1 cellular context compared by ENCODE assay signal in genomic region chr12:3097836-3098235, GRCh38.
TF ChIP-seq lines count a peak whose summit lies in the region.

No MANE protein-coding gene starts in this region.

TF ChIP-seq in HepG2, 621 proteins besides CTCF, POLR2A, EP300 and RAD21 (continued from another document and continues in another):
- no peak for TF ChIP-seq ZBTB40 (IDR thresholded peaks at IDR 0.05)
- peak; percentile 58; the same call in 1 of the 2 replicates for TF ChIP-seq ZBTB40 (CRISPR knock-in tag; IDR thresholded peaks at IDR 0.05)
- TF ChIP-seq GATAD2A (CRISPR knock-in tag; IDR thresholded peaks at IDR 0.05), result peak; percentile 79
- TF ChIP-seq LRRFIP1 (CRISPR knock-in tag; conservative IDR thresholded peaks at IDR 0.05), result no peak
- 0 out of 2 replicates have a peak, but pooled peaks have one; percentile 26 for TF ChIP-seq RBFOX2 (IDR thresholded peaks at IDR 0.05; ENCODE audit: low read depth, low read length)
- TF ChIP-seq ZNF441 (CRISPR knock-in tag; IDR thresholded peaks at IDR 0.05; ENCODE audit: borderline replicate concordance), result peak; percentile 83
- TF ChIP-seq ELK4 (CRISPR knock-in tag; IDR thresholded peaks at IDR 0.05; ENCODE audit: borderline replicate concordance), result no peak; the same call in 1 of the 2 replicates
- TF ChIP-seq MZF1 (CRISPR knock-in tag; IDR thresholded peaks at IDR 0.05; ENCODE audit: borderline replicate concordance), result 0 out of 2 replicates have a peak, but pooled peaks have one; percentile 11
- no peak for TF ChIP-seq BCLAF1 (IDR thresholded peaks at IDR 0.05)
- no peak for TF ChIP-seq TFE3 (CRISPR knock-in tag; IDR thresholded peaks at IDR 0.05)
- TF ChIP-seq ZNF331 (CRISPR knock-in tag; IDR thresholded peaks at IDR 0.05), result 0 out of 2 replicates have a peak, but pooled peaks have one; percentile 28
- peak; percentile 73; the same call in 1 of the 2 replicates for TF ChIP-seq ZNF580 (CRISPR knock-in tag; IDR thresholded peaks at IDR 0.05; ENCODE audit: borderline replicate concordance, low read depth)
- peak; percentile 94 for TF ChIP-seq PHF21A (CRISPR knock-in tag; IDR thresholded peaks at IDR 0.05)
- peak; percentile 55; the same call in 1 of the 2 replicates for TF ChIP-seq ZNF878 (CRISPR knock-in tag; IDR thresholded peaks at IDR 0.05)
- peak in 1 of 2 experiments; percentile 32; a peak in 1 of 4 replicates for TF ChIP-seq NR2F1 (CRISPR knock-in tag; IDR thresholded peaks at IDR 0.05)
- no peak for TF ChIP-seq PRPF4 (IDR thresholded peaks at IDR 0.05; ENCODE audit: low read depth, low read length, poor library complexity, severe bottlenecking)
- no peak for TF ChIP-seq ZFYVE20 (CRISPR knock-in tag; IDR thresholded peaks at IDR 0.05; ENCODE audit: borderline replicate concordance, low read depth)
- TF ChIP-seq RARA (CRISPR knock-in tag; IDR thresholded peaks at IDR 0.05), result peak; percentile 63
- no peak for TF ChIP-seq ZNF367 (CRISPR knock-in tag; IDR thresholded peaks at IDR 0.05; ENCODE audit: borderline replicate concordance)
- peak; percentile 19; the same call in 1 of the 2 replicates for TF ChIP-seq CEBPG (CRISPR knock-in tag; IDR thresholded peaks at IDR 0.05)
- TF ChIP-seq ZSCAN21 (CRISPR knock-in tag; IDR thresholded peaks at IDR 0.05; ENCODE audit: borderline replicate concordance), result 0 out of 2 replicates have a peak, but pooled peaks have one; percentile 66
- TF ChIP-seq XBP1 (CRISPR knock-in tag; IDR thresholded peaks at IDR 0.05), result no peak
- TF ChIP-seq ZNF468 (CRISPR knock-in tag; IDR thresholded peaks at IDR 0.05), result no peak
- peak; percentile 64; the same call in 1 of the 2 replicates for TF ChIP-seq THAP11 (CRISPR knock-in tag; IDR thresholded peaks at IDR 0.05)
- TF ChIP-seq ZNF333 (CRISPR knock-in tag; IDR thresholded peaks at IDR 0.05; ENCODE audit: borderline replicate concordance), result 0 out of 2 replicates have a peak, but pooled peaks have one; percentile 53
- TF ChIP-seq ZNF75D (CRISPR knock-in tag; IDR thresholded peaks at IDR 0.05; ENCODE audit: borderline replicate concordance), result no peak
- TF ChIP-seq JUND (CRISPR knock-in tag; IDR thresholded peaks at IDR 0.05), result peak; percentile 42; the same call in 1 of the 2 replicates
- no peak; the same call in 1 of the 2 replicates for TF ChIP-seq NFIC (IDR thresholded peaks at IDR 0.05; ENCODE audit: low read length)
- peak; percentile 86 for TF ChIP-seq POGZ (CRISPR knock-in tag; IDR thresholded peaks at IDR 0.05)
- no peak for TF ChIP-seq HMG20A (CRISPR knock-in tag; IDR thresholded peaks at IDR 0.05; ENCODE audit: borderline replicate concordance)
- TF ChIP-seq THYN1 (CRISPR knock-in tag; IDR thresholded peaks at IDR 0.05; ENCODE audit: borderline replicate concordance, low read depth), result no peak
- TF ChIP-seq CBFB (CRISPR knock-in tag; IDR thresholded peaks at IDR 0.05), result no peak; the same call in 1 of the 2 replicates
- peak; percentile 73; the same call in 1 of the 2 replicates for TF ChIP-seq RXRA (CRISPR knock-in tag; IDR thresholded peaks at IDR 0.05)
- TF ChIP-seq ZNF33B (CRISPR knock-in tag; IDR thresholded peaks at IDR 0.05), result no peak
- TF ChIP-seq IRF2 (CRISPR knock-in tag; IDR thresholded peaks at IDR 0.05), result 0 out of 2 replicates have a peak, but pooled peaks have one; percentile 22
- TF ChIP-seq YY1 (IDR thresholded peaks at IDR 0.05; ENCODE audit: insufficient read depth, insufficient replicate concordance, low read depth, low read length), result no peak
- no peak for TF ChIP-seq ZNF530 (CRISPR knock-in tag; IDR thresholded peaks at IDR 0.05; ENCODE audit: low read depth)
- 0 out of 2 replicates have a peak, but pooled peaks have one; percentile 45 for TF ChIP-seq ZNF83 (CRISPR knock-in tag; IDR thresholded peaks at IDR 0.05; ENCODE audit: borderline replicate concordance)
- TF ChIP-seq KDM5A (IDR thresholded peaks at IDR 0.05; ENCODE audit: borderline replicate concordance, low read length), result no peak
- TF ChIP-seq KLF12 (CRISPR knock-in tag; IDR thresholded peaks at IDR 0.05; ENCODE audit: borderline replicate concordance), result no peak; the same call in 1 of the 2 replicates
- TF ChIP-seq DMAP1 (CRISPR knock-in tag; IDR thresholded peaks at IDR 0.05), result peak; percentile 77
- peak; percentile 75 for TF ChIP-seq POLR2G (IDR thresholded peaks at IDR 0.05; ENCODE audit: low read depth, low read length)
- 0 out of 2 replicates have a peak, but pooled peaks have one; percentile 32 for TF ChIP-seq HIVEP1 (CRISPR knock-in tag; IDR thresholded peaks at IDR 0.05)
- TF ChIP-seq NFE2L1 (CRISPR knock-in tag; IDR thresholded peaks at IDR 0.05; ENCODE audit: borderline replicate concordance), result no peak
- peak; percentile 77; the same call in 1 of the 2 replicates for TF ChIP-seq NFKB2 (CRISPR knock-in tag; IDR thresholded peaks at IDR 0.05; ENCODE audit: borderline replicate concordance)
- TF ChIP-seq ZNF335 (CRISPR knock-in tag; IDR thresholded peaks at IDR 0.05), result no peak; the same call in 1 of the 2 replicates
- no peak for TF ChIP-seq XRCC5 (optimal IDR thresholded peaks at IDR 0.05; ENCODE audit: low read length)
- TF ChIP-seq ZNF451 (CRISPR knock-in tag; IDR thresholded peaks at IDR 0.05), result peak; percentile 34; the same call in 1 of the 2 replicates
- 0 out of 2 replicates have a peak, but pooled peaks have one; percentile 54 for TF ChIP-seq ZNF598 (CRISPR knock-in tag; IDR thresholded peaks at IDR 0.05; ENCODE audit: borderline replicate concordance)
